13 cellular contexts compared by ENCODE assay signal in the genomic region with DNA sequence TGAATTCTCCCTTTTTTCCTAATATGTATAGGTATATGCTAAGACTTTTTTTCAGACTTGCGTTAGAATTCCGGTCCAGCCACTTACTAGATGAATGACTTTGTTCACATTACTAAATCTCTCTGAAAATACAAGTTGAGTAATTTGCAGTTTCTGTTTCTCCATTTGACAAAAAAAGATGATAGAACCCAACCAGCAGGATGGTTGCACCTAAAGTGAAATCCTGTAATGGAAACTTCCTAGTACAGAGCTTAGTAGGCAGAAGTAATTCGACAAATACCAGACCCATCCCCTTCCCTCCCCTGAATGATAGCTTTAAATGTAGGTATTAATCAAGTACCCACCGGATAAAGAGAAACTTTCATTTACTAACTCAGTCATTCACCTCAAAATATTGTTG.
DNase-seq lines count a peak whose midpoint lies in the region; ATAC-seq and TF ChIP-seq lines count a peak whose summit lies in the region.
"Had no signal": no experiment of that assay in that cellular context is flagged by ENCODE, and none has a peak within 500 bp of the region (broad histone marks: within the 10 kb centered on the region; RNA-seq: fewer than 3 reads in every experiment).

No MANE protein-coding gene starts in this region.

- no peaks in the 10 kb centered on the region for H3K36me3 ChIP-seq in right lobe of liver

- H3K9me3 ChIP-seq in right lobe of liver = no peaks in the 10 kb centered on the region

- H3K4me3 Mint-ChIP-seq in activated T-cell treated with anti-CD3 and anti-CD28 coated beads, Interleukin-2, amount 50 U/mL, for 72 hours = peak overlapping the region; percentile 58 to 95
- H3K4me3 Mint-ChIP-seq in activated naive CD8-positive, alpha-beta T cell = no peak overlapping the region
- H3K4me3 Mint-ChIP-seq in stimulated activated naive CD8-positive, alpha-beta T cell treated with anti-CD3 and anti-CD28 coated beads, Interleukin-15, Interleukin-2, amounts not matched to agents 100 ng/mL and 50 ng/mL, for 24 hours = peak overlapping the region; percentile 75

- H3K27me3 Mint-ChIP-seq in activated T-cell treated with anti-CD3 and anti-CD28 coated beads, Interleukin-2, amount 50 U/mL, for 72 hours (ENCODE audit: low read depth) = no peaks in the 10 kb centered on the region
- no peaks in the 10 kb centered on the region for H3K27me3 Mint-ChIP-seq in activated naive CD8-positive, alpha-beta T cell
- H3K27me3 Mint-ChIP-seq in stimulated activated naive CD8-positive, alpha-beta T cell treated with anti-CD3 and anti-CD28 coated beads, Interleukin-15, Interleukin-2, amounts not matched to agents 100 ng/mL and 50 ng/mL, for 24 hours = no peaks in the 10 kb centered on the region

- no peak overlapping the region for H3K4me3 ChIP-seq in right lobe of liver

- peak overlapping the region; percentile 99 for H3K27ac Mint-ChIP-seq in activated T-cell treated with anti-CD3 and anti-CD28 coated beads, Interleukin-2, amount 50 U/mL, for 72 hours
- H3K27ac Mint-ChIP-seq in activated naive CD8-positive, alpha-beta T cell = peak overlapping the region; percentile 31
- H3K27ac Mint-ChIP-seq in stimulated activated naive CD8-positive, alpha-beta T cell treated with anti-CD3 and anti-CD28 coated beads, Interleukin-15, Interleukin-2, amounts not matched to agents 100 ng/mL and 50 ng/mL, for 24 hours = peak overlapping the region; percentile 94

- H3K4me1 ChIP-seq in right lobe of liver = no peaks in the 10 kb centered on the region

- peak; percentile 87 to 88 for ATAC-seq in activated T-cell treated with anti-CD3 and anti-CD28 coated beads, Interleukin-2, amount 50 U/mL, for 72 hours (replicated peaks in 1 of 2)
- peak; percentile 49 for ATAC-seq in HG03280 (IDR thresholded peaks at IDR 0.05; ENCODE audit: unreplicated experiment)
- ATAC-seq in right lobe of liver = no peak
- ATAC-seq: left colon had no signal

- no peak for TF ChIP-seq POLR2A in right lobe of liver (IDR thresholded peaks at IDR 0.05)

- no peaks in the 10 kb centered on the region for H3K27me3 ChIP-seq in right lobe of liver

- TF ChIP-seq CTCF in right lobe of liver (IDR thresholded peaks at IDR 0.05) = no peak

- peaks cover 37% of the 10 kb centered on the region for H3K4me1 Mint-ChIP-seq in activated T-cell treated with anti-CD3 and anti-CD28 coated beads, Interleukin-2, amount 50 U/mL, for 72 hours (ENCODE audit: low read depth)
- peaks cover 21% of the 10 kb centered on the region for H3K4me1 Mint-ChIP-seq in activated naive CD8-positive, alpha-beta T cell (ENCODE audit: low read depth)
- peaks cover 36% of the 10 kb centered on the region for H3K4me1 Mint-ChIP-seq in stimulated activated naive CD8-positive, alpha-beta T cell treated with anti-CD3 and anti-CD28 coated beads, Interleukin-15, Interleukin-2, amounts not matched to agents 100 ng/mL and 50 ng/mL, for 24 hours (ENCODE audit: low read depth)

- no peaks in the 10 kb centered on the region for H3K9me3 Mint-ChIP-seq in activated T-cell treated with anti-CD3 and anti-CD28 coated beads, Interleukin-2, amount 50 U/mL, for 72 hours
- H3K9me3 Mint-ChIP-seq in activated naive CD8-positive, alpha-beta T cell (ENCODE audit: low read depth) = no peaks in the 10 kb centered on the region
- peaks cover 3% of the 10 kb centered on the region for H3K9me3 Mint-ChIP-seq in stimulated activated naive CD8-positive, alpha-beta T cell treated with anti-CD3 and anti-CD28 coated beads, Interleukin-15, Interleukin-2, amounts not matched to agents 100 ng/mL and 50 ng/mL, for 24 hours

- no peak overlapping the region for H3K27ac ChIP-seq in right lobe of liver

- H3K36me3 Mint-ChIP-seq in activated T-cell treated with anti-CD3 and anti-CD28 coated beads, Interleukin-2, amount 50 U/mL, for 72 hours (ENCODE audit: insufficient read depth in 2 of 2) = no peaks in the 10 kb centered on the region
- no peaks in the 10 kb centered on the region for H3K36me3 Mint-ChIP-seq in activated naive CD8-positive, alpha-beta T cell
- H3K36me3 Mint-ChIP-seq in stimulated activated naive CD8-positive, alpha-beta T cell treated with anti-CD3 and anti-CD28 coated beads, Interleukin-15, Interleukin-2, amounts not matched to agents 100 ng/mL and 50 ng/mL, for 24 hours (ENCODE audit: low read depth) = peaks cover 4% of the 10 kb centered on the region

- intact Hi-C loops in right lobe of liver (cut with DNase I) = no loop called here

- peak; percentile 6 to 12 for DNase-seq in activated T-cell treated with anti-CD3 and anti-CD28 coated beads, Interleukin-2, amount 50 U/mL, for 72 hours
- DNase-seq in activated T-cell treated with anti-CD3 and anti-CD28 coated beads, Interleukin-2, amount 50 U/mL, for 1 hour = no peak
- no peak for DNase-seq in SHP77 treated with DMSO at 0.1 percent for 48 hours (lab: John Stamatoyannopoulos, UW)
- DNase-seq in right lobe of liver = no peak
- DNase-seq in dedifferentiated amniotic fluid mesenchymal stem cell (ENCODE audit: extremely low spot score) = no peak
- DNase-seq: left colon; NCI-H1436; NCI-H774; nucleus accumbens; stimulated activated CD4-positive, alpha-beta T cell treated with anti-CD3 and anti-CD28 coated beads, Interleukin-4, amount 100 ng/mL, for 1 hour had no signal

- WGBS in right lobe of liver (ENCODE audit: insufficient coverage, low coverage, low lambda C conversion rate, missing lambda C conversion rate) = 59% methylated on average over 4 of the region's 4 CpGs

Comparison
In these comparisons a context has a peak if more than half of its experiments do, and no peak if none do; other contexts are left out.
1. DNase-seq: peak in activated T-cell treated with anti-CD3 and anti-CD28 coated beads, Interleukin-2, amount 50 U/mL, for 72 hours (2 of 2); none in activated T-cell treated with anti-CD3 and anti-CD28 coated beads, Interleukin-2, amount 50 U/mL, for 1 hour (single experiment), SHP77 treated with DMSO at 0.1 percent for 48 hours (single experiment), right lobe of liver (0 of 3) and dedifferentiated amniotic fluid mesenchymal stem cell (single experiment).
2. ATAC-seq: peak in activated T-cell treated with anti-CD3 and anti-CD28 coated beads, Interleukin-2, amount 50 U/mL, for 72 hours (2 of 2) and HG03280 (single experiment); none in right lobe of liver (0 of 4).
3. H3K27ac Mint-ChIP-seq: peak in every context shown above with its lines; median percentile 99 in activated T-cell treated with anti-CD3 and anti-CD28 coated beads, Interleukin-2, amount 50 U/mL, for 72 hours; 94 in stimulated activated naive CD8-positive, alpha-beta T cell treated with anti-CD3 and anti-CD28 coated beads, Interleukin-15, Interleukin-2, amounts not matched to agents 100 ng/mL and 50 ng/mL, for 24 hours; 31 in activated naive CD8-positive, alpha-beta T cell.